Comparison of ENCODE assay signal across 8 cellular contexts in genomic region chr16:5239472-5240277, GRCh38.
DNase-seq lines count a peak whose midpoint lies in the region; ATAC-seq and TF ChIP-seq lines count a peak whose summit lies in the region.
"Not testable (repeated sequence)": the region's sequence is repeated elsewhere in the genome, so short reads cannot be mapped to it uniquely, and the experiment has no call there.

No MANE protein-coding gene starts in this region.

- CTCF ChIA-PET in RWPE1 (lab: Yijun Ruan, JAX), result interaction anchor here (0.6 to 0.7 kb wide), 3 partner anchors 19 to 1404 kb away, joined by 3 read pairs; no protein-coding TSS in a partner anchor

- not testable (repeated sequence) for H3K9me3 Mint-ChIP-seq in central memory CD8-positive, alpha-beta T cell; progenitor cell of endocrine pancreas (ENCODE audit: low read depth)

- H3K4me3 Mint-ChIP-seq in central memory CD8-positive, alpha-beta T cell, result peak overlapping the region; percentile 57
- peak overlapping the region; percentile 45 for H3K4me3 Mint-ChIP-seq in progenitor cell of endocrine pancreas (ENCODE audit: low read depth)

- POLR2A ChIA-PET in RWPE1 (lab: Yijun Ruan, JAX; ENCODE audit: low non-redundant PET), result not testable (repeated sequence)

- peaks cover 37% of the 10 kb centered on the region for H3K27me3 Mint-ChIP-seq in central memory CD8-positive, alpha-beta T cell
- peaks cover 55% of the 10 kb centered on the region for H3K27me3 Mint-ChIP-seq in progenitor cell of endocrine pancreas

- H3K36me3 Mint-ChIP-seq in central memory CD8-positive, alpha-beta T cell (ENCODE audit: insufficient read depth); progenitor cell of endocrine pancreas (ENCODE audit: insufficient read depth): not testable (repeated sequence)

- peak; percentile 79 for TF ChIP-seq CTCF in RWPE1 (conservative IDR thresholded peaks at IDR 0.05; ENCODE audit: low read depth)
- TF ChIP-seq CTCF in progenitor cell of endocrine pancreas (IDR thresholded peaks at IDR 0.05; ENCODE audit: unreplicated experiment), result peak; percentile 49

- peak overlapping the region; percentile 17 for H3K4me3 ChIP-seq in iPS-11a (ENCODE audit: low read depth, low read length)

- not testable (repeated sequence) for H3K27ac ChIP-seq in RWPE1

- DNase-seq in COLO668 (lab: John Stamatoyannopoulos, UW; ENCODE audit: unreplicated experiment) (peak; percentile 31), HT-29 (ENCODE audit: low spot score) (peak; percentile 25), RWPE1 (ENCODE audit: low spot score) (peak; percentile 22), activated T-cell treated with anti-CD3 and anti-CD28 coated beads for 24 hours (ENCODE audit: low read depth) (peak; percentile 44), progenitor cell of endocrine pancreas (ENCODE audit: low spot score, unreplicated experiment) (peak; percentile 60)
- peak in 1 of 2 donors; percentile 39 for DNase-seq in central memory CD8-positive, alpha-beta T cell (ENCODE audit: low spot score in 2 of 2)
- DNase-seq in stimulated activated naive CD4-positive, alpha-beta T cell (lab: John Stamatoyannopoulos, UW), result peak in 5 of 6 experiments; percentile 10 to 58 (median 38)

- not testable (repeated sequence) for H3K4me1 Mint-ChIP-seq in central memory CD8-positive, alpha-beta T cell; progenitor cell of endocrine pancreas (ENCODE audit: low read depth)

- not testable (repeated sequence) for H3K27ac Mint-ChIP-seq in central memory CD8-positive, alpha-beta T cell (ENCODE audit: low read depth); progenitor cell of endocrine pancreas

- not testable (repeated sequence) for ATAC-seq in central memory CD8-positive, alpha-beta T cell (replicated peaks; ENCODE audit: extremely low read depth, poor library complexity, severe bottlenecking)
